In the genomic region with DNA sequence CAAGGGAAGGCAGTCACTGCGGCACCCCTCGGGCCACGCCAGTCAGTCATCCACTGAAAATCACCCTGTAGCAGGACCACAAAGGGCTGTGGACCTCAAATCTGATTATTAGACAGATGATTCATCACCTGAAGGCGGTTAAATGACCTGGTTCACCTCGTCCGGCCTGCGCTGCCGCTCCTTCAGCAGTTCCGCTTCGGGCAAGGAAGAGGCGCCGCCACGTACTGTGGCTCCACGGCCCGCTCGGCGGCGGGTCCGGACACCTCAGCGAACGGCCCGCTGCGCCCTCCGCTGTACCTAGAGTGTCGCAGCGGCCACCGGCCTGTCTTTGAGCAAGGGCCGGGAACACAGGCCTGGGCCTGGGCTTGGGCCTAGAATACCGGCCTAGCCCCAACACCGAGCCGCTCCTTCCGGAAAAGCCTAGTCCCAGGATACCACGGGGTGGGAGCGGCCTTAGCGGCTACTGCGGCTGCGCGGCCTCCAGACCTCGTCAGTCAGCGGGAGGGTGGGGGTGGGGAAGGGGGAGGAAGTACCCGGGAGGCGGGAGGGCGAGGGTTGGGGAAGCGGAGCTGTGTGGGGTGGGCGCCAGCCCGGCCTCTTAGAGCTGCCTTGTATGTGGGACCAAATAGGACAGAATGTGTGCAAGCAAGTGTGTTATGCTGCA, we compare ENCODE assay signal across 1 cellular context.
TF ChIP-seq lines count a peak whose summit lies in the region.

Gene KLHL9 (minus strand): TSS at position 436 of the 664 bp plus-strand sequence. CDS start 545 bp downstream, outside the sequence.

TF ChIP-seq in HepG2, 621 proteins besides CTCF, POLR2A, EP300 and RAD21 (continued from another document and continues in another):
- TF ChIP-seq CAMTA2 (CRISPR knock-in tag; IDR thresholded peaks at IDR 0.05; ENCODE audit: borderline replicate concordance) (peak; percentile 71; the same call in 1 of the 2 replicates), HOMEZ (CRISPR knock-in tag; IDR thresholded peaks at IDR 0.05; ENCODE audit: low read depth) (0 out of 2 replicates have a peak, but pooled peaks have one; percentile 13), ZNF883 (CRISPR knock-in tag; IDR thresholded peaks at IDR 0.05; ENCODE audit: not compliant biosample characterization) (peak; percentile 91), MED8 (CRISPR knock-in tag; IDR thresholded peaks at IDR 0.05; ENCODE audit: insufficient replicate concordance) (peak; percentile 19), ZNF343 (CRISPR knock-in tag; IDR thresholded peaks at IDR 0.05) (peak; percentile 34; the same call in 1 of the 2 replicates), SAFB2 (CRISPR knock-in tag; IDR thresholded peaks at IDR 0.05; ENCODE audit: borderline replicate concordance, low read depth) (0 out of 2 replicates have a peak, but pooled peaks have one; percentile 55), ZNF232 (CRISPR knock-in tag; IDR thresholded peaks at IDR 0.05; ENCODE audit: borderline replicate concordance) (peak; percentile 84; the same call in 1 of the 2 replicates), ZFY (CRISPR knock-in tag; IDR thresholded peaks at IDR 0.05) (peak; percentile 100), ZNF652 (CRISPR knock-in tag; IDR thresholded peaks at IDR 0.05; ENCODE audit: borderline replicate concordance, low read depth) (no peak), ZNF577 (CRISPR knock-in tag; IDR thresholded peaks at IDR 0.05; ENCODE audit: borderline replicate concordance, low read depth) (peak; percentile 83; the same call in 1 of the 2 replicates), ZNF503 (CRISPR knock-in tag; IDR thresholded peaks at IDR 0.05) (peak; percentile 46; the same call in 1 of the 2 replicates), ARNT (IDR thresholded peaks at IDR 0.05) (no peak), ZNF773 (CRISPR knock-in tag; IDR thresholded peaks at IDR 0.05; ENCODE audit: borderline replicate concordance) (0 out of 2 replicates have a peak, but pooled peaks have one; percentile 67), HOXA7 (CRISPR knock-in tag; IDR thresholded peaks at IDR 0.05) (no peak), ZNF564 (CRISPR knock-in tag; IDR thresholded peaks at IDR 0.05) (peak; percentile 46; the same call in 1 of the 2 replicates), FOXA3 (CRISPR knock-in tag; IDR thresholded peaks at IDR 0.05) (peak; percentile 10; the same call in 1 of the 2 replicates), ETV5 (CRISPR knock-in tag; IDR thresholded peaks at IDR 0.05; ENCODE audit: borderline replicate concordance) (peak; percentile 66), HES4 (CRISPR knock-in tag; IDR thresholded peaks at IDR 0.05; ENCODE audit: borderline replicate concordance) (peak; percentile 90), ZNF331 (CRISPR knock-in tag; IDR thresholded peaks at IDR 0.05) (0 out of 2 replicates have a peak, but pooled peaks have one; percentile 52), ZNF615 (CRISPR knock-in tag; IDR thresholded peaks at IDR 0.05; ENCODE audit: borderline replicate concordance) (no peak), UBTF (CRISPR knock-in tag; IDR thresholded peaks at IDR 0.05) (peak; percentile 98), KLF16 (CRISPR knock-in tag; IDR thresholded peaks at IDR 0.05) (peak in 1 of 2 experiments; percentile 62; a peak in 1 of 4 replicates), STAT6 (CRISPR knock-in tag; IDR thresholded peaks at IDR 0.05; ENCODE audit: borderline replicate concordance) (no peak)
- TF ChIP-seq, protein P1, sequence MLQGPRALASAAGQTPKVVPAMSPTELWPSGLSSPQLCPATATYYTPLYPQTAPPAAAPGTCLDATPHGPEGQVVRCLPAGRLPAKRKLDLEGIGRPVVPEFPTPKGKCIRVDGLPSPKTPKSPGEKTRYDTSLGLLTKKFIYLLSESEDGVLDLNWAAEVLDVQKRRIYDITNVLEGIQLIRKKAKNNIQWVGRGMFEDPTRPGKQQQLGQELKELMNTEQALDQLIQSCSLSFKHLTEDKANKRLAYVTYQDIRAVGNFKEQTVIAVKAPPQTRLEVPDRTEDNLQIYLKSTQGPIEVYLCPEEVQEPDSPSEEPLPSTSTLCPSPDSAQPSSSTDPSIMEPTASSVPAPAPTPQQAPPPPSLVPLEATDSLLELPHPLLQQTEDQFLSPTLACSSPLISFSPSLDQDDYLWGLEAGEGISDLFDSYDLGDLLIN (CRISPR knock-in tag; IDR thresholded peaks at IDR 0.05; ENCODE audit: borderline replicate concordance): 0 out of 2 replicates have a peak, but pooled peaks have one; percentile 51
- TF ChIP-seq, protein P2, sequence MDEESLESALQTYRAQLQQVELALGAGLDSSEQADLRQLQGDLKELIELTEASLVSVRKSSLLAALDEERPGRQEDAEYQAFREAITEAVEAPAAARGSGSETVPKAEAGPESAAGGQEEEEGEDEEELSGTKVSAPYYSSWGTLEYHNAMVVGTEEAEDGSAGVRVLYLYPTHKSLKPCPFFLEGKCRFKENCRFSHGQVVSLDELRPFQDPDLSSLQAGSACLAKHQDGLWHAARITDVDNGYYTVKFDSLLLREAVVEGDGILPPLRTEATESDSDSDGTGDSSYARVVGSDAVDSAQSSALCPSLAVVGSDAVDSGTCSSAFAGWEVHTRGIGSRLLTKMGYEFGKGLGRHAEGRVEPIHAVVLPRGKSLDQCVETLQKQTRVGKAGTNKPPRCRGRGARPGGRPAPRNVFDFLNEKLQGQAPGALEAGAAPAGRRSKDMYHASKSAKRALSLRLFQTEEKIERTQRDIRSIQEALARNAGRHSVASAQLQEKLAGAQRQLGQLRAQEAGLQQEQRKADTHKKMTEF (CRISPR knock-in tag; IDR thresholded peaks at IDR 0.05): peak; percentile 82; the same call in 1 of the 2 replicates
- TF ChIP-seq, protein P3, sequence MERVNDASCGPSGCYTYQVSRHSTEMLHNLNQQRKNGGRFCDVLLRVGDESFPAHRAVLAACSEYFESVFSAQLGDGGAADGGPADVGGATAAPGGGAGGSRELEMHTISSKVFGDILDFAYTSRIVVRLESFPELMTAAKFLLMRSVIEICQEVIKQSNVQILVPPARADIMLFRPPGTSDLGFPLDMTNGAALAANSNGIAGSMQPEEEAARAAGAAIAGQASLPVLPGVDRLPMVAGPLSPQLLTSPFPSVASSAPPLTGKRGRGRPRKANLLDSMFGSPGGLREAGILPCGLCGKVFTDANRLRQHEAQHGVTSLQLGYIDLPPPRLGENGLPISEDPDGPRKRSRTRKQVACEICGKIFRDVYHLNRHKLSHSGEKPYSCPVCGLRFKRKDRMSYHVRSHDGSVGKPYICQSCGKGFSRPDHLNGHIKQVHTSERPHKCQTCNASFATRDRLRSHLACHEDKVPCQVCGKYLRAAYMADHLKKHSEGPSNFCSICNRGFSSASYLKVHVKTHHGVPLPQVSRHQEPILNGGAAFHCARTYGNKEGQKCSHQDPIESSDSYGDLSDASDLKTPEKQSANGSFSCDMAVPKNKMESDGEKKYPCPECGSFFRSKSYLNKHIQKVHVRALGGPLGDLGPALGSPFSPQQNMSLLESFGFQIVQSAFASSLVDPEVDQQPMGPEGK (CRISPR knock-in tag; IDR thresholded peaks at IDR 0.05): 0 out of 2 replicates have a peak, but pooled peaks have one; percentile 12
- TF ChIP-seq, protein P4, sequence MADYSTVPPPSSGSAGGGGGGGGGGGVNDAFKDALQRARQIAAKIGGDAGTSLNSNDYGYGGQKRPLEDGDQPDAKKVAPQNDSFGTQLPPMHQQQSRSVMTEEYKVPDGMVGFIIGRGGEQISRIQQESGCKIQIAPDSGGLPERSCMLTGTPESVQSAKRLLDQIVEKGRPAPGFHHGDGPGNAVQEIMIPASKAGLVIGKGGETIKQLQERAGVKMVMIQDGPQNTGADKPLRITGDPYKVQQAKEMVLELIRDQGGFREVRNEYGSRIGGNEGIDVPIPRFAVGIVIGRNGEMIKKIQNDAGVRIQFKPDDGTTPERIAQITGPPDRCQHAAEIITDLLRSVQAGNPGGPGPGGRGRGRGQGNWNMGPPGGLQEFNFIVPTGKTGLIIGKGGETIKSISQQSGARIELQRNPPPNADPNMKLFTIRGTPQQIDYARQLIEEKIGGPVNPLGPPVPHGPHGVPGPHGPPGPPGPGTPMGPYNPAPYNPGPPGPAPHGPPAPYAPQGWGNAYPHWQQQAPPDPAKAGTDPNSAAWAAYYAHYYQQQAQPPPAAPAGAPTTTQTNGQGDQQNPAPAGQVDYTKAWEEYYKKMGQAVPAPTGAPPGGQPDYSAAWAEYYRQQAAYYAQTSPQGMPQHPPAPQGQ (CRISPR knock-in tag; IDR thresholded peaks at IDR 0.05; ENCODE audit: borderline replicate concordance): 0 out of 2 replicates have a peak, but pooled peaks have one; percentile 50
- TF ChIP-seq, protein P5, sequence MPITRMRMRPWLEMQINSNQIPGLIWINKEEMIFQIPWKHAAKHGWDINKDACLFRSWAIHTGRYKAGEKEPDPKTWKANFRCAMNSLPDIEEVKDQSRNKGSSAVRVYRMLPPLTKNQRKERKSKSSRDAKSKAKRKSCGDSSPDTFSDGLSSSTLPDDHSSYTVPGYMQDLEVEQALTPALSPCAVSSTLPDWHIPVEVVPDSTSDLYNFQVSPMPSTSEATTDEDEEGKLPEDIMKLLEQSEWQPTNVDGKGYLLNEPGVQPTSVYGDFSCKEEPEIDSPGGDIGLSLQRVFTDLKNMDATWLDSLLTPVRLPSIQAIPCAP (CRISPR knock-in tag; IDR thresholded peaks at IDR 0.05; ENCODE audit: low read depth): no peak
- TF ChIP-seq, protein P6, sequence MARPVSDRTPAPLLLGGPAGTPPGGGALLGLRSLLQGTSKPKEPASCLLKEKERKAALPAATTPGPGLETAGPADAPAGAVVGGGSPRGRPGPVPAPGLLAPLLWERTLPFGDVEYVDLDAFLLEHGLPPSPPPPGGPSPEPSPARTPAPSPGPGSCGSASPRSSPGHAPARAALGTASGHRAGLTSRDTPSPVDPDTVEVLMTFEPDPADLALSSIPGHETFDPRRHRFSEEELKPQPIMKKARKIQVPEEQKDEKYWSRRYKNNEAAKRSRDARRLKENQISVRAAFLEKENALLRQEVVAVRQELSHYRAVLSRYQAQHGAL (CRISPR knock-in tag; IDR thresholded peaks at IDR 0.05; ENCODE audit: not compliant biosample characterization): no peak
